In the genomic region with DNA sequence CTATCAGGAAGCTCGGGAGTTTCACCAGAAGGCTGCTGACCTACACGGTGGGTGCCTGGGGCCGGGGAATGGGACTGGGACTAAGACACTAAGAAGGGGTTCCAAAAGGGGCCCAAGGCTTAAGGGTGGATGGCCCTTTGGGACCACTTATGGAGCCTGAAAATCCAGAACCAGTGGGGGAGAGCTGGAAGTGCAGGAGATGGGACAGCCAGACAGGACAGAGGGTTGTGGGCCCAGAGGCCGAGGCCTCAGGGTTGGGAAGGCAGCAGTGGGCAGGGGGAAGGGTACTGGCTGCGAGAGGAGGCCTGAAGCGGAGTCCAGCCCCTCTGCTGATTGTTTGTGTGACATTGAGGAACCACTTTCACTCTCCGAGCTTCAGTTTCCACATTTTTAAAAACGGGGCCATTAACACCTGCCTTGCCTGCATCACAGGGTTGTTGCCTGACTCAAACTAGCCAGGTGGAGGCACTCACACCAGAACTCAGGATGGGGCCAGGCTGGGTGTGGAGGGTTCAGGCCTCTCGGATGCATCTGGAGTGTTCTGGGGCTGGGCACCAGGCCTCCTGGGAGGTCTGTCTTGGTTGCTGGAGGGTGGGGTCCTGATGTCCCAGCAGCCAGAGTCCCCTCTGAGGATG, we compare ENCODE assay signal across 1 cellular context.
TF ChIP-seq lines count a peak whose summit lies in the region.

No MANE protein-coding gene starts in this region.

TF ChIP-seq in GM23338, 12 proteins besides CTCF, POLR2A, EP300 and RAD21:
- TF ChIP-seq CREB1 (CRISPR knock-in tag; IDR thresholded peaks at IDR 0.05; ENCODE audit: low read depth), result no peak
- TF ChIP-seq, protein P1, sequence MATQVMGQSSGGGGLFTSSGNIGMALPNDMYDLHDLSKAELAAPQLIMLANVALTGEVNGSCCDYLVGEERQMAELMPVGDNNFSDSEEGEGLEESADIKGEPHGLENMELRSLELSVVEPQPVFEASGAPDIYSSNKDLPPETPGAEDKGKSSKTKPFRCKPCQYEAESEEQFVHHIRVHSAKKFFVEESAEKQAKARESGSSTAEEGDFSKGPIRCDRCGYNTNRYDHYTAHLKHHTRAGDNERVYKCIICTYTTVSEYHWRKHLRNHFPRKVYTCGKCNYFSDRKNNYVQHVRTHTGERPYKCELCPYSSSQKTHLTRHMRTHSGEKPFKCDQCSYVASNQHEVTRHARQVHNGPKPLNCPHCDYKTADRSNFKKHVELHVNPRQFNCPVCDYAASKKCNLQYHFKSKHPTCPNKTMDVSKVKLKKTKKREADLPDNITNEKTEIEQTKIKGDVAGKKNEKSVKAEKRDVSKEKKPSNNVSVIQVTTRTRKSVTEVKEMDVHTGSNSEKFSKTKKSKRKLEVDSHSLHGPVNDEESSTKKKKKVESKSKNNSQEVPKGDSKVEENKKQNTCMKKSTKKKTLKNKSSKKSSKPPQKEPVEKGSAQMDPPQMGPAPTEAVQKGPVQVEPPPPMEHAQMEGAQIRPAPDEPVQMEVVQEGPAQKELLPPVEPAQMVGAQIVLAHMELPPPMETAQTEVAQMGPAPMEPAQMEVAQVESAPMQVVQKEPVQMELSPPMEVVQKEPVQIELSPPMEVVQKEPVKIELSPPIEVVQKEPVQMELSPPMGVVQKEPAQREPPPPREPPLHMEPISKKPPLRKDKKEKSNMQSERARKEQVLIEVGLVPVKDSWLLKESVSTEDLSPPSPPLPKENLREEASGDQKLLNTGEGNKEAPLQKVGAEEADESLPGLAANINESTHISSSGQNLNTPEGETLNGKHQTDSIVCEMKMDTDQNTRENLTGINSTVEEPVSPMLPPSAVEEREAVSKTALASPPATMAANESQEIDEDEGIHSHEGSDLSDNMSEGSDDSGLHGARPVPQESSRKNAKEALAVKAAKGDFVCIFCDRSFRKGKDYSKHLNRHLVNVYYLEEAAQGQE (IDR thresholded peaks at IDR 0.05; ENCODE audit: unreplicated experiment), result no peak
- no peak for TF ChIP-seq EZH2phosphoT487 (IDR thresholded peaks at IDR 0.05; ENCODE audit: unreplicated experiment)
- TF ChIP-seq EZH2 (IDR thresholded peaks at IDR 0.05; ENCODE audit: low read depth, unreplicated experiment), result no peak
- TF ChIP-seq NANOG (IDR thresholded peaks at IDR 0.05; ENCODE audit: borderline replicate concordance), result no peak
- TF ChIP-seq STAT1 (IDR thresholded peaks at IDR 0.05; ENCODE audit: unreplicated experiment), result no peak
- TF ChIP-seq POLR2AphosphoS5 (IDR thresholded peaks at IDR 0.05; ENCODE audit: low read depth), result no peak
- TF ChIP-seq JUNB (IDR thresholded peaks at IDR 0.05; ENCODE audit: unreplicated experiment), result no peak
- TF ChIP-seq, protein P2, sequence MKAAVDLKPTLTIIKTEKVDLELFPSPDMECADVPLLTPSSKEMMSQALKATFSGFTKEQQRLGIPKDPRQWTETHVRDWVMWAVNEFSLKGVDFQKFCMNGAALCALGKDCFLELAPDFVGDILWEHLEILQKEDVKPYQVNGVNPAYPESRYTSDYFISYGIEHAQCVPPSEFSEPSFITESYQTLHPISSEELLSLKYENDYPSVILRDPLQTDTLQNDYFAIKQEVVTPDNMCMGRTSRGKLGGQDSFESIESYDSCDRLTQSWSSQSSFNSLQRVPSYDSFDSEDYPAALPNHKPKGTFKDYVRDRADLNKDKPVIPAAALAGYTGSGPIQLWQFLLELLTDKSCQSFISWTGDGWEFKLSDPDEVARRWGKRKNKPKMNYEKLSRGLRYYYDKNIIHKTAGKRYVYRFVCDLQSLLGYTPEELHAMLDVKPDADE (IDR thresholded peaks at IDR 0.05), result no peak
